In the genomic region with DNA sequence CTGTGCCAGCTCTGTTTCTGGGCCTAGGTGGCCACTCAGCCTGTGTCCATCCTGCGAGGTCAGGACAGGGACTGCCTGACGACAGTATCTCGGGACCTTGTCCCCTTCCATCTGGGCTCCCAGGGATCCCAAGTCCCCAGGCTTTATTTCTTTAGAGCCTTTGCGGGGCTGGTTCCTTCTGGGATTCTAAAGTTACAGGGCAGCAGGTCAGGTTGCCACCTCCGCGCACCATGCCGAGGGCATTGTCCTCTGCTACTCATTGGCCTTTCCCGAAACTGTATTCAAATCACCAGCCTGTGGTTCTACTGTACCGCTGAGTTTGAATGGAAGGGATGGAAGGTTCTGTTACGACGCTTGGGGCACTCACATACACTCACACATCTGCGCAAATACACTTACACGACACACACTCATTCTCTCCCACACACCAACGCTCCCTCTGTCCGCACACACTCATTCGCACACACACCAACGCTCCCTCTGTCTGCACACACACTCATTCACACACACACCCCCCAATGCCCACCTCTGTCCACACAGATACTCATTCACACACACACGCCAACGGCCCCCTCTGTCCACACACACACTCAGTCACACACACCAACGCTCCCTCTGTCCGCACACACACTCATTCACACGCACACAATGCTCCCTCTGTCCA, we compare ENCODE assay signal across 33 cellular contexts. TPM values are rescaled to one million over a fixed set of nuclear protein-coding genes. Genes with fewer than 3 reads are reported as not detected.
"Had no signal": no experiment of that assay in that cellular context is flagged by ENCODE, and none has a peak within 500 bp of the region (broad histone marks: within the 10 kb centered on the region; RNA-seq: fewer than 3 reads in every experiment).

No MANE protein-coding gene starts in this region.

- H3K4me3 ChIP-seq: adrenal gland, body of pancreas, cardiac muscle cell, colonic mucosa, gastrocnemius medialis, heart left ventricle had no signal

- H3K9me3 Mint-ChIP-seq: activated CD8-positive, alpha-beta T cell treated with anti-CD3 and anti-CD28 coated beads for 36 hours; activated naive CD4-positive, alpha-beta T cell treated with anti-CD3 and anti-CD28 coated beads for 36 hours; activated naive CD8-positive, alpha-beta T cell treated with anti-CD3 and anti-CD28 coated beads for 36 hours; activated naive CD8-positive, alpha-beta T cell treated with anti-CD3 and anti-CD28 coated beads, Interleukin-2, amount 50 U/mL, for 24 hours; activated T-cell treated with anti-CD3 and anti-CD28 coated beads, Interleukin-2, amount 50 U/mL, for 4 hours; activated T-helper 2 cell treated with anti-CD3 and anti-CD28 coated beads, Interferon-gamma antibody, Interleukin-2, Interleukin-4, amounts not matched to agents 10 μg/mL and 5 μg/mL and 100 μg/mL, durations not matched to agents 14 hours and 24 hours and 36 hours had no signal

- FAIRE-seq: endometrium, endothelial cell of umbilical vein had no signal

- H3K27me3 ChIP-seq: adrenal gland, body of pancreas, cardiac muscle cell, colonic mucosa, foreskin keratinocyte, heart left ventricle had no signal

- ATAC-seq: activated CD4-positive, alpha-beta T cell treated with anti-CD3 and anti-CD28 coated beads for 36 hours; activated CD8-positive, alpha-beta T cell treated with anti-CD3 and anti-CD28 coated beads for 36 hours; activated naive CD8-positive, alpha-beta T cell treated with anti-CD3 and anti-CD28 coated beads, Interleukin-2, amount 50 U/mL, for 24 hours; activated T-cell treated with anti-CD3 and anti-CD28 coated beads, Interleukin-2, amount 50 U/mL, for 4 hours; body of pancreas; esophagus mucosa; foreskin keratinocyte; gastrocnemius medialis had no signal

- H3K36me3 Mint-ChIP-seq: activated naive CD4-positive, alpha-beta T cell treated with anti-CD3 and anti-CD28 coated beads, Interleukin-2, amount 50 U/mL, for 24 hours; activated naive CD8-positive, alpha-beta T cell treated with anti-CD3 and anti-CD28 coated beads for 36 hours had no signal

- H3K27ac Mint-ChIP-seq: activated CD4-positive, alpha-beta T cell treated with anti-CD3 and anti-CD28 coated beads for 36 hours; activated CD8-positive, alpha-beta T cell treated with anti-CD3 and anti-CD28 coated beads for 36 hours; activated naive CD4-positive, alpha-beta T cell treated with anti-CD3 and anti-CD28 coated beads for 36 hours; activated naive CD4-positive, alpha-beta T cell treated with anti-CD3 and anti-CD28 coated beads, Interleukin-2, amount 50 U/mL, for 24 hours; activated naive CD8-positive, alpha-beta T cell treated with anti-CD3 and anti-CD28 coated beads for 36 hours; activated naive CD8-positive, alpha-beta T cell treated with anti-CD3 and anti-CD28 coated beads, Interleukin-2, amount 50 U/mL, for 24 hours; activated T-helper 2 cell treated with anti-CD3 and anti-CD28 coated beads, Interferon-gamma antibody, Interleukin-2, Interleukin-4, amounts not matched to agents 10 μg/mL and 5 μg/mL and 100 μg/mL, durations not matched to agents 14 hours and 24 hours and 36 hours had no signal

- H3K36me3 ChIP-seq: adrenal gland, cardiac muscle cell, colonic mucosa, gastrocnemius medialis, heart left ventricle had no signal

- DNase-seq: activated CD4-positive, alpha-beta T cell treated with anti-CD3 and anti-CD28 coated beads for 36 hours; activated CD4-positive, alpha-beta T cell treated with anti-CD3 and anti-CD28 coated beads, Interleukin-2, amount 50 U/mL, for 1 hour; activated CD4-positive, alpha-beta T cell treated with anti-CD3 and anti-CD28 coated beads, Interleukin-2, amount 50 U/mL, for 48 hours; activated CD4-positive, CD25-positive, alpha-beta regulatory T cell; activated CD4-positive, CD25-positive, alpha-beta regulatory T cell treated with anti-CD3 and anti-CD28 coated beads, Interleukin-2, amount 50 U/mL, for 72 hours; activated CD8-positive, alpha-beta memory T cell treated with anti-CD3 and anti-CD28 coated beads for 24 hours; activated CD8-positive, alpha-beta T cell treated with anti-CD3 and anti-CD28 coated beads for 36 hours; activated effector memory CD4-positive, alpha-beta T cell treated with anti-CD3 and anti-CD28 coated beads, Interleukin-2, amount 50 U/mL, for 16 hours; activated naive CD4-positive, alpha-beta T cell treated with anti-CD3 and anti-CD28 coated beads for 36 hours; activated naive CD8-positive, alpha-beta T cell treated with anti-CD3 and anti-CD28 coated beads for 36 hours; activated naive CD8-positive, alpha-beta T cell treated with anti-CD3 and anti-CD28 coated beads, Interleukin-2, amount 50 U/mL, for 24 hours; activated T-cell treated with anti-CD3 and anti-CD28 coated beads, Interleukin-2, amount 50 U/mL, for 4 hours; adrenal gland; amygdala; aorta; body of pancreas; central memory CD4-positive, alpha-beta T cell; cerebellar nuclear complex; colonic mucosa; effector CD8-positive, alpha-beta T cell; foreskin keratinocyte; glutamatergic neuron; T-helper 2 cell had no signal

- H3K9me3 ChIP-seq: adrenal gland, body of pancreas, colonic mucosa, gastrocnemius medialis, heart left ventricle had no signal

- H3K27me3 Mint-ChIP-seq: activated CD8-positive, alpha-beta T cell treated with anti-CD3 and anti-CD28 coated beads for 36 hours; activated naive CD4-positive, alpha-beta T cell treated with anti-CD3 and anti-CD28 coated beads, Interleukin-2, amount 50 U/mL, for 24 hours; activated naive CD8-positive, alpha-beta T cell treated with anti-CD3 and anti-CD28 coated beads for 36 hours; activated naive CD8-positive, alpha-beta T cell treated with anti-CD3 and anti-CD28 coated beads, Interleukin-2, amount 50 U/mL, for 24 hours had no signal

- H3K27ac ChIP-seq: adrenal gland, body of pancreas, cardiac muscle cell, colonic mucosa, foreskin keratinocyte, gastrocnemius medialis, heart left ventricle had no signal

- H3K4me1 ChIP-seq: adrenal gland, body of pancreas, colonic mucosa, foreskin keratinocyte, gastrocnemius medialis had no signal

- H3K4me1 Mint-ChIP-seq: activated CD4-positive, alpha-beta T cell treated with anti-CD3 and anti-CD28 coated beads for 36 hours; activated naive CD4-positive, alpha-beta T cell treated with anti-CD3 and anti-CD28 coated beads, Interleukin-2, amount 50 U/mL, for 24 hours; activated naive CD8-positive, alpha-beta T cell treated with anti-CD3 and anti-CD28 coated beads for 36 hours; activated naive CD8-positive, alpha-beta T cell treated with anti-CD3 and anti-CD28 coated beads, Interleukin-2, amount 50 U/mL, for 24 hours had no signal

- H3K4me3 Mint-ChIP-seq: activated CD4-positive, alpha-beta T cell treated with anti-CD3 and anti-CD28 coated beads for 36 hours; activated CD8-positive, alpha-beta T cell treated with anti-CD3 and anti-CD28 coated beads for 36 hours; activated naive CD4-positive, alpha-beta T cell treated with anti-CD3 and anti-CD28 coated beads for 36 hours; activated naive CD4-positive, alpha-beta T cell treated with anti-CD3 and anti-CD28 coated beads, Interleukin-2, amount 50 U/mL, for 24 hours; activated naive CD8-positive, alpha-beta T cell treated with anti-CD3 and anti-CD28 coated beads for 36 hours; activated naive CD8-positive, alpha-beta T cell treated with anti-CD3 and anti-CD28 coated beads, Interleukin-2, amount 50 U/mL, for 24 hours; activated T-cell treated with anti-CD3 and anti-CD28 coated beads, Interleukin-2, amount 50 U/mL, for 4 hours had no signal

RNA-seq across cellular contexts. Expression of gene THBS2, which starts 59.8 kb away (rescaled TPM):
- total RNA-seq: activated CD4-positive, alpha-beta T cell treated with anti-CD3 and anti-CD28 coated beads for 36 hours; activated CD8-positive, alpha-beta T cell treated with anti-CD3 and anti-CD28 coated beads for 36 hours; activated naive CD4-positive, alpha-beta T cell treated with anti-CD3 and anti-CD28 coated beads for 36 hours; activated naive CD8-positive, alpha-beta T cell treated with anti-CD3 and anti-CD28 coated beads for 36 hours; activated T-helper 2 cell treated with anti-CD3 and anti-CD28 coated beads, Interferon-gamma antibody, Interleukin-2, Interleukin-4, amounts not matched to agents 10 μg/mL and 5 μg/mL and 100 μg/mL, durations not matched to agents 14 hours and 24 hours and 36 hours; dermis microvascular lymphatic vessel endothelial cell; endothelial cell of umbilical vein; T-helper 1 cell treated with Interleukin-12 subunit alpha and Interleukin-12 subunit beta and Interleukin-4 antibody, amounts not matched to agents 30 ng/mL and 1 ng/mL, for 36 hours had no signal
